In the genomic region with DNA sequence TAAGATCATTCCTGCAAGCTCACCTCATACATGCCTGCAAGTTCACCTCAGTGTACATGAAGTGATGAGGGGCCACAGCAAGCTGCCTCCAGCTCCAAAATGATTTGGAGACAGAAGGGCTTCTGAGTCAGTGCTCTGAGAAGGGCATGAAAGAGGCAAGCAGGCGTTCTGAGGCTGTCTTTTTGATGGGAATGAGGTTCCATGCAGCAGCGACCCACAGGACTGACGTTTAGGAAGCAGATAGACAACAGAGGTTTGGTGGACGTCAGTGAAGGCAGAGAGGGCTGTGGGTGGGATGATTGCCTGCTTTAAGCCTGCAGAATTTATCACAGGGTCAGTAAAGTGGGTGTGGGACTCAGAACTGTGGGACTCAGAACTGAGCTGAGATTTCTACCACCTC, we compare ENCODE assay signal across 23 cellular contexts. TPM values are rescaled to one million over a fixed set of nuclear protein-coding genes. Genes with fewer than 3 reads are reported as not detected.
"Had no signal": no experiment of that assay in that cellular context is flagged by ENCODE, and none has a peak within 500 bp of the region (broad histone marks: within the 10 kb centered on the region; RNA-seq: fewer than 3 reads in every experiment).

No MANE protein-coding gene starts in this region.

- H3K27ac Mint-ChIP-seq: activated B cell treated with CpG ODN at 0.5 μM for 24 hours; activated naive CD4-positive, alpha-beta T cell treated with anti-CD3 and anti-CD28 coated beads, Interleukin-2, amount 50 U/mL, for 24 hours; activated T-cell treated with anti-CD3 and anti-CD28 coated beads, Interleukin-2, amount 50 U/mL, for 72 hours; naive thymus-derived CD4-positive, alpha-beta T cell had no signal

- H3K9me3 ChIP-seq: body of pancreas, left lung had no signal

- H3K9me3 Mint-ChIP-seq: activated B cell treated with CpG ODN at 0.5 μM for 24 hours; activated naive CD4-positive, alpha-beta T cell treated with anti-CD3 and anti-CD28 coated beads, Interleukin-2, amount 50 U/mL, for 24 hours had no signal

- ATAC-seq: activated T-cell treated with anti-CD3 and anti-CD28 coated beads, Interleukin-2, amount 50 U/mL, for 72 hours; body of pancreas; left lung; naive thymus-derived CD4-positive, alpha-beta T cell; stimulated activated naive CD8-positive, alpha-beta T cell treated with anti-CD3 and anti-CD28 coated beads, Interleukin-15, Interleukin-2, amounts not matched to agents 100 U/mL and 50 U/mL, for 24 hours had no signal

- H3K36me3 Mint-ChIP-seq: activated naive CD4-positive, alpha-beta T cell treated with anti-CD3 and anti-CD28 coated beads, Interleukin-2, amount 50 U/mL, for 24 hours; naive thymus-derived CD4-positive, alpha-beta T cell had no signal

- H3K4me3 ChIP-seq: body of pancreas, cardiac muscle cell, left lung, lung, sigmoid colon had no signal

- H3K36me3 ChIP-seq: cardiac muscle cell, left lung, sigmoid colon had no signal

- DNase-seq: activated B cell treated with CpG ODN at 0.5 μM for 24 hours; activated CD4-positive, alpha-beta T cell treated with anti-CD3 and anti-CD28 coated beads for 4 hours; activated CD4-positive, alpha-beta T cell treated with anti-CD3 and anti-CD28 coated beads, Interleukin-2, amount 50 U/mL, for 48 hours; activated gamma-delta T cell; activated T-cell treated with anti-CD3 and anti-CD28 coated beads, Interleukin-2, amount 50 U/mL, for 72 hours; anterior cingulate cortex; body of pancreas; effector CD4-positive, alpha-beta T cell; erythroblast; foreskin melanocyte; left lung; naive thymus-derived CD4-positive, alpha-beta T cell; nucleus accumbens; sigmoid colon; stimulated activated CD4-positive, alpha-beta T cell treated with anti-CD3 and anti-CD28 coated beads, Interleukin-4, amount 100 ng/mL, for 1 hour; stimulated activated naive CD8-positive, alpha-beta T cell treated with anti-CD3 and anti-CD28 coated beads, Interleukin-15, Interleukin-2, amounts not matched to agents 100 U/mL and 50 U/mL, for 24 hours; T-helper 1 cell; T-helper 9 cell had no signal

- H3K4me3 Mint-ChIP-seq: activated B cell treated with CpG ODN at 0.5 μM for 24 hours; activated naive CD4-positive, alpha-beta T cell treated with anti-CD3 and anti-CD28 coated beads, Interleukin-2, amount 50 U/mL, for 24 hours; activated T-cell treated with anti-CD3 and anti-CD28 coated beads, Interleukin-2, amount 50 U/mL, for 72 hours; naive thymus-derived CD4-positive, alpha-beta T cell had no signal

- H3K4me1 ChIP-seq: body of pancreas, left lung had no signal

- H3K27ac ChIP-seq: body of pancreas, cardiac muscle cell, left lung, sigmoid colon had no signal

- H3K4me1 Mint-ChIP-seq: activated B cell treated with CpG ODN at 0.5 μM for 24 hours; activated naive CD4-positive, alpha-beta T cell treated with anti-CD3 and anti-CD28 coated beads, Interleukin-2, amount 50 U/mL, for 24 hours; naive thymus-derived CD4-positive, alpha-beta T cell had no signal

RNA-seq across cellular contexts. Expression of a gene that starts 8.9 kb away (rescaled TPM):
- total RNA-seq: activated B cell treated with CpG ODN at 0.5 μM for 24 hours; activated T-cell treated with anti-CD3 and anti-CD28 coated beads, Interleukin-2, amount 50 U/mL, for 72 hours; left lung; naive thymus-derived CD4-positive, alpha-beta T cell; subcutaneous adipose tissue; urinary bladder had no signal
